Comparison of ENCODE assay signal across 15 cellular contexts in genomic region chr10:133439517-133440461, GRCh38. TPM values are rescaled to one million over a fixed set of nuclear protein-coding genes. Genes with fewer than 3 reads are reported as not detected.
DNase-seq lines count a peak whose midpoint lies in the region; ATAC-seq, FAIRE-seq and TF ChIP-seq lines count a peak whose summit lies in the region.
"Had no signal": no experiment of that assay in that cellular context is flagged by ENCODE, and none has a peak within 500 bp of the region (broad histone marks: within the 10 kb centered on the region; RNA-seq: fewer than 3 reads in every experiment).

No MANE protein-coding gene starts in this region.

- H3K27ac ChIP-seq in breast epithelium = no peak overlapping the region
- no peak overlapping the region for H3K27ac ChIP-seq in spleen

- POLR2A ChIA-PET in MCF 10A (lab: Yijun Ruan, JAX) = no interaction called here

- WGBS in spleen, 5 donors = 88 to 95% (median 93%) methylated on average over 17 to 25 of the region's 25 CpGs

- intact Hi-C loops in breast epithelium (cut with DNase I; ENCODE audit: low total_unique reads) (no loop called here), MCF 10A (cut with micrococcal nuclease) (loop anchor here (5.0 kb wide), 2 partner anchors 58 to 168 kb away; no protein-coding TSS in a partner anchor), spleen (cut with DNase I; ENCODE audit: low total_unique reads) (no loop called here)

- ATAC-seq in left lobe of liver (no peak), GM21619 (IDR thresholded peaks at IDR 0.05; ENCODE audit: unreplicated experiment) (no peak), GM19328 (IDR thresholded peaks at IDR 0.05; ENCODE audit: unreplicated experiment) (no peak)

- H3K4me3 ChIP-seq in breast epithelium (no peak overlapping the region), spleen (no peak overlapping the region)

- DNase-seq in breast epithelium (ENCODE audit: low spot score in 2 of 2) = peak; percentile 9 to 47
- no peak for DNase-seq in MCF 10A (ENCODE audit: unreplicated experiment)
- peak; percentile 2 for DNase-seq in GM19239 (ENCODE audit: insufficient read length, low spot score)
- DNase-seq in left lobe of liver (ENCODE audit: low spot score) = peak; percentile 44
- peak; percentile 72 for DNase-seq in spleen
- DNase-seq in A172 (ENCODE audit: low spot score) = no peak
- DNase-seq: Calu3, DMS79 treated with DMSO at 0.1 percent for 48 hours, NCI-H1694 treated with DMSO at 0.1 percent for 48 hours had no signal

- H3K9me3 ChIP-seq in breast epithelium = peaks cover 0 to 3% of the 10 kb centered on the region in 2 donors
- H3K9me3 ChIP-seq in spleen = peaks cover 0 to 4% (median 0%) of the 10 kb centered on the region in 8 donors

- H3K36me3 ChIP-seq in breast epithelium (no peaks in the 10 kb centered on the region), spleen (peaks cover 0 to 9% (median 0%) of the 10 kb centered on the region in 6 donors)

- H3K27me3 ChIP-seq in breast epithelium (no peaks in the 10 kb centered on the region), spleen (replicated peaks in 1 of 7) (no peaks in the 10 kb centered on the region)

- FAIRE-seq in GM19239 (lab: Jason Lieb, UNC) = no peak
- FAIRE-seq: H1 had no signal

- TF ChIP-seq CTCF in breast epithelium (IDR thresholded peaks at IDR 0.05) = no peak
- TF ChIP-seq CTCF in MCF 10A (IDR thresholded peaks at IDR 0.05; ENCODE audit: unreplicated experiment) = no peak
- no peak for TF ChIP-seq CTCF in spleen (IDR thresholded peaks at IDR 0.05 in 8 of 11, conservative IDR thresholded peaks at IDR 0.05 in 3 of 11)

- CTCF ChIA-PET in MCF 10A (lab: Yijun Ruan, JAX) = interaction anchor here (0.6 to 3.0 kb wide), 5 partner anchors 7 to 1146 kb away, joined by 3 to 24 read pairs (median 3); no protein-coding TSS in a partner anchor

- H3K9me3 Mint-ChIP-seq in MCF 10A (ENCODE audit: unreplicated experiment) = peaks cover 6% of the 10 kb centered on the region

- no peak overlapping the region for H3K27ac Mint-ChIP-seq in MCF 10A (ENCODE audit: low read depth, unreplicated experiment)
- H3K27ac Mint-ChIP-seq: CD4-positive, CD25-positive, alpha-beta regulatory T cell; HFFc6 had no signal

- no peak for TF ChIP-seq POLR2A in breast epithelium (IDR thresholded peaks at IDR 0.05)
- TF ChIP-seq POLR2A in spleen (IDR thresholded peaks at IDR 0.05) = no peak

- H3K27me3 Mint-ChIP-seq in MCF 10A (ENCODE audit: insufficient read depth, unreplicated experiment) = no peaks in the 10 kb centered on the region

- H3K4me1 ChIP-seq in breast epithelium (no peaks in the 10 kb centered on the region), spleen (peaks cover 0 to 14% (median 0%) of the 10 kb centered on the region in 6 donors)

- H3K4me1 Mint-ChIP-seq in MCF 10A (ENCODE audit: insufficient read depth, unreplicated experiment) = no peaks in the 10 kb centered on the region

- H3K36me3 Mint-ChIP-seq in MCF 10A (ENCODE audit: insufficient read depth, unreplicated experiment) = peaks cover 6% of the 10 kb centered on the region
- H3K36me3 Mint-ChIP-seq: CD4-positive, CD25-positive, alpha-beta regulatory T cell had no signal

- no TSS peak for BruUV-seq in MCF 10A (replicated peaks; lab: Mats Ljungman, UMichigan)

- no peak overlapping the region for H3K4me3 Mint-ChIP-seq in MCF 10A (ENCODE audit: unreplicated experiment)
- H3K4me3 Mint-ChIP-seq: CD4-positive, CD25-positive, alpha-beta regulatory T cell; HFFc6 had no signal

RNA-seq across cellular contexts. Expression of gene SCART1, which starts 14.0 kb away (rescaled TPM):
- total RNA-seq in breast epithelium (1 to 10 TPM; 1.4 to 3.7 (median 2.9) TPM), MCF 10A (2022) (0.93 and 1.3 TPM in 2 replicates), left lobe of liver (0.53 TPM), spleen (1 to 10 TPM; 3.7 to 9.7 (median 5.8) TPM)
- 1 to 10 TPM in 1 of 3 donors, under 1 TPM in 2; 0.36 to 1.2 (median 0.72) TPM for polyA plus RNA-seq in spleen
- not detected in 2 replicates for total RNA-seq in A172 (2014; rRNA removed; shearing (Covaris generic))

RNA-seq across cellular contexts. Expression of gene SPRN, which starts 15.4 kb away (rescaled TPM):
- total RNA-seq in breast epithelium (under 1 TPM in 1 of 3 donors, not detected in 2; 0.33 TPM), MCF 10A (2022) (not detected in 2 replicates), left lobe of liver (0.18 TPM), spleen (under 1 TPM in 3 of 7 donors, not detected in 4; 0.14 to 0.22 (median 0.14) TPM)
- under 1 TPM; 0.20 to 0.58 (median 0.41) TPM for polyA plus RNA-seq in spleen
- not detected in 2 replicates for total RNA-seq in A172 (2014; rRNA removed; shearing (Covaris generic))
- total RNA-seq: Calu3; CD4-positive, CD25-positive, alpha-beta regulatory T cell; M059J had no signal

RNA-seq across cellular contexts. Expression of gene MTG1, which starts 45.8 kb away (rescaled TPM):
- total RNA-seq in breast epithelium = 10 to 100 TPM; 22.9 to 56.4 (median 37.0) TPM
- total RNA-seq in MCF 10A (2022) = 71.6 and 74.3 TPM in 2 replicates
- 47.3 TPM for total RNA-seq in left lobe of liver
- 10 to 100 TPM; 35.4 to 82.9 (median 63.7) TPM for total RNA-seq in spleen
- polyA plus RNA-seq in spleen = 100 to 1,000 TPM in 2 of 3 donors, 10 to 100 TPM in 1; 55.1 to 122 (median 101) TPM
- 13.7 and 20.4 TPM in 2 replicates for total RNA-seq in A172 (2014; rRNA removed; shearing (Covaris generic))

Comparison
In these comparisons a context has a peak if more than half of its experiments do, and no peak if none do; other contexts are left out.
1. DNase-seq: peak in breast epithelium (2 of 2), GM19239 (single experiment), left lobe of liver (single experiment) and spleen (single experiment); none in MCF 10A (single experiment) and A172 (single experiment).